ENCODE assay signal across 1 cellular context in genomic region chr20:46364670-46365482, GRCh38.
A peak's percentile ranks its signal among the peaks of the same experiment; 100 is the strongest.
TF ChIP-seq lines count a peak whose summit lies in the region.

No MANE protein-coding gene starts in this region.

TF ChIP-seq in GM12878, 131 proteins besides CTCF, POLR2A, EP300 and RAD21:
- TF ChIP-seq STAT1 (conservative IDR thresholded peaks at IDR 0.05) (0 out of 2 replicates have a peak, but pooled peaks have one; percentile 39), RAD51 (IDR thresholded peaks at IDR 0.05) (no peak), SIX5 (IDR thresholded peaks at IDR 0.05; ENCODE audit: low read depth, low read length, severe bottlenecking) (no peak)
